In genomic region chr10:129386415-129387257, GRCh38 we compare ENCODE assay signal across 28 cellular contexts.
"Had no signal": no experiment of that assay in that cellular context is flagged by ENCODE, and none has a peak within 500 bp of the region (broad histone marks: within the 10 kb centered on the region; RNA-seq: fewer than 3 reads in every experiment).

No MANE protein-coding gene starts in this region.

- H3K36me3 Mint-ChIP-seq: activated naive CD4-positive, alpha-beta T cell treated with anti-CD3 and anti-CD28 coated beads, Interleukin-2, amount 50 U/mL, for 24 hours had no signal

- H3K27me3 Mint-ChIP-seq: activated naive CD4-positive, alpha-beta T cell treated with anti-CD3 and anti-CD28 coated beads, Interleukin-2, amount 50 U/mL, for 24 hours had no signal

- H3K4me1 ChIP-seq: SJSA1 had no signal

- H3K9me3 Mint-ChIP-seq: activated naive CD4-positive, alpha-beta T cell treated with anti-CD3 and anti-CD28 coated beads, Interleukin-2, amount 50 U/mL, for 24 hours; activated T-cell treated with anti-CD3 and anti-CD28 coated beads, Interleukin-2, amount 50 U/mL, for 24 hours; activated T-helper 1 cell treated with anti-CD3 and anti-CD28 coated beads, Interleukin-12 subunit alpha, Interleukin-12 subunit beta, Interleukin-2, Interleukin-4 antibody, amounts not matched to agents 30 ng/mL and 10 ng/mL and 1 ng/mL, durations not matched to agents 14 hours and 24 hours and 36 hours; T-helper 2 cell treated with Interferon-gamma antibody and Interleukin-4, amounts not matched to agents 5 μg/mL and 100 μg/mL, for 36 hours had no signal

- FAIRE-seq: bronchial epithelial cell had no signal

- H3K9me3 ChIP-seq: MG63 had no signal

- H3K27ac Mint-ChIP-seq: activated CD8-positive, alpha-beta T cell treated with anti-CD3 and anti-CD28 coated beads, Interleukin-2, amount 10 ng/mL, durations not matched to agents 7 days and 5 days; activated naive CD4-positive, alpha-beta T cell treated with anti-CD3 and anti-CD28 coated beads, Interleukin-2, amount 50 U/mL, for 24 hours; activated T-cell treated with anti-CD3 and anti-CD28 coated beads, Interleukin-2, amount 50 U/mL, for 24 hours; activated T-helper 1 cell treated with anti-CD3 and anti-CD28 coated beads, Interleukin-12 subunit alpha, Interleukin-12 subunit beta, Interleukin-2, Interleukin-4 antibody, amounts not matched to agents 30 ng/mL and 10 ng/mL and 1 ng/mL, durations not matched to agents 14 hours and 24 hours and 36 hours; T-helper 2 cell treated with Interferon-gamma antibody and Interleukin-4, amounts not matched to agents 5 μg/mL and 100 μg/mL, for 36 hours had no signal

- H3K4me3 Mint-ChIP-seq: activated CD8-positive, alpha-beta T cell treated with anti-CD3 and anti-CD28 coated beads, Interleukin-2, amount 10 ng/mL, durations not matched to agents 7 days and 5 days; activated naive CD4-positive, alpha-beta T cell treated with anti-CD3 and anti-CD28 coated beads, Interleukin-2, amount 50 U/mL, for 24 hours; activated T-cell treated with anti-CD3 and anti-CD28 coated beads, Interleukin-2, amount 50 U/mL, for 24 hours; activated T-helper 1 cell treated with anti-CD3 and anti-CD28 coated beads, Interleukin-12 subunit alpha, Interleukin-12 subunit beta, Interleukin-2, Interleukin-4 antibody, amounts not matched to agents 30 ng/mL and 10 ng/mL and 1 ng/mL, durations not matched to agents 14 hours and 24 hours and 36 hours; T-helper 2 cell treated with Interferon-gamma antibody and Interleukin-4, amounts not matched to agents 5 μg/mL and 100 μg/mL, for 36 hours had no signal

- H3K36me3 ChIP-seq: MG63, SJSA1 had no signal

- DNase-seq: activated CD4-positive, alpha-beta T cell treated with anti-CD3 and anti-CD28 coated beads for 48 hours; activated CD4-positive, alpha-beta T cell treated with anti-CD3 and anti-CD28 coated beads, Interleukin-2, amount 50 U/mL, for 4 hours; activated CD4-positive, CD25-positive, alpha-beta regulatory T cell treated with anti-CD3 and anti-CD28 coated beads, Interleukin-2, amount 50 U/mL, for 72 hours; activated CD8-positive, alpha-beta T cell treated with anti-CD3 and anti-CD28 coated beads, Interleukin-2, amount 10 ng/mL, durations not matched to agents 7 days and 5 days; activated effector memory CD4-positive, alpha-beta T cell treated with Interleukin-2 at 50 U/mL for 16 hours; activated naive CD4-positive, alpha-beta T cell; activated T-cell treated with anti-CD3 and anti-CD28 coated beads, Interleukin-2, amount 50 U/mL, for 24 hours; aorta; KBM-7; MG63; NCI-H1105; NCI-H1436; NCI-H1694 treated with DMSO at 0.1 percent for 48 hours; NCI-H2029 treated with DMSO at 0.1 percent for 48 hours; NCI-H345; NCI-H510A; NK-92 treated with Interleukin-12 subunit alpha and Interleukin-12 subunit beta, amount 100 ng/mL, for 24 hours; OCI-M1; SHP77; SW 1271 had no signal

- H3K27ac ChIP-seq: RWPE1, SJSA1 had no signal

- H3K4me3 ChIP-seq: MG63, SJSA1 had no signal

- ATAC-seq: activated CD8-positive, alpha-beta T cell treated with anti-CD3 and anti-CD28 coated beads, Interleukin-2, amount 10 ng/mL, durations not matched to agents 7 days and 5 days; Panc1; SK-N-SH treated with all-trans-retinoic acid at 6 μM for 48 hours had no signal

- H3K27me3 ChIP-seq: MG63, SJSA1 had no signal

- H3K4me1 Mint-ChIP-seq: activated naive CD4-positive, alpha-beta T cell treated with anti-CD3 and anti-CD28 coated beads, Interleukin-2, amount 50 U/mL, for 24 hours had no signal
